ENCODE assay signal across 30 cellular contexts in genomic region chr7:48289661-48290060, GRCh38.
"Had no signal": no experiment of that assay in that cellular context is flagged by ENCODE, and none has a peak within 500 bp of the region (broad histone marks: within the 10 kb centered on the region; RNA-seq: fewer than 3 reads in every experiment).

No MANE protein-coding gene starts in this region.

- H3K9me3 ChIP-seq: adrenal gland, breast epithelium, esophagus muscularis mucosa, gastrocnemius medialis, heart left ventricle had no signal

- H3K27ac ChIP-seq: adrenal gland, breast epithelium, coronary artery, dorsolateral prefrontal cortex, esophagus muscularis mucosa, foreskin keratinocyte, gastrocnemius medialis, heart left ventricle had no signal

- H3K27me3 ChIP-seq: adrenal gland, foreskin keratinocyte, gastrocnemius medialis, heart left ventricle had no signal

- ATAC-seq: activated CD8-positive, alpha-beta memory T cell treated with anti-CD3 and anti-CD28 coated beads, Interleukin-2, amount 10 ng/mL, durations not matched to agents 7 days and 5 days; activated CD8-positive, alpha-beta T cell treated with anti-CD3 and anti-CD28 coated beads, Interleukin-2, amount 10 ng/mL, durations not matched to agents 7 days and 5 days; activated naive CD8-positive, alpha-beta T cell treated with anti-CD3 and anti-CD28 coated beads, Interleukin-2, amount 50 U/mL, for 24 hours; foreskin keratinocyte; gastrocnemius medialis; heart left ventricle; WTC11 had no signal

- H3K36me3 ChIP-seq: adrenal gland, breast epithelium, esophagus muscularis mucosa, gastrocnemius medialis, heart left ventricle had no signal

- H3K4me1 ChIP-seq: adrenal gland, breast epithelium, esophagus muscularis mucosa, foreskin keratinocyte, gastrocnemius medialis, heart left ventricle had no signal

- DNase-seq: activated CD4-positive, alpha-beta memory T cell treated with anti-CD3 and anti-CD28 coated beads for 36 hours; activated CD4-positive, alpha-beta T cell treated with anti-CD3 and anti-CD28 coated beads for 1 hour; activated CD4-positive, alpha-beta T cell treated with anti-CD3 and anti-CD28 coated beads for 4 hours; activated CD4-positive, alpha-beta T cell treated with anti-CD3 and anti-CD28 coated beads, Interleukin-2, amount 50 U/mL, for 1 hour; activated CD8-positive, alpha-beta memory T cell treated with anti-CD3 and anti-CD28 coated beads, Interleukin-2, amount 10 ng/mL, durations not matched to agents 7 days and 5 days; activated CD8-positive, alpha-beta memory T cell treated with anti-CD3 and anti-CD28 coated beads, Interleukin-2, amount 50 U/mL, for 4 hours; activated CD8-positive, alpha-beta T cell treated with anti-CD3 and anti-CD28 coated beads, Interleukin-2, amount 10 ng/mL, durations not matched to agents 7 days and 5 days; activated effector memory CD4-positive, alpha-beta T cell treated with anti-CD3 and anti-CD28 coated beads, Interleukin-2, amount 50 U/mL, for 16 hours; activated naive CD4-positive, alpha-beta T cell treated with anti-CD3 and anti-CD28 coated beads for 36 hours; activated naive CD8-positive, alpha-beta T cell treated with anti-CD3 and anti-CD28 coated beads for 36 hours; activated naive CD8-positive, alpha-beta T cell treated with anti-CD3 and anti-CD28 coated beads, Interleukin-2, amount 50 U/mL, for 24 hours; activated T-cell treated with anti-CD3 and anti-CD28 coated beads, Interleukin-2, amount 50 U/mL, for 1 hour; activated T-cell treated with anti-CD3 and anti-CD28 coated beads, Interleukin-2, amount 50 U/mL, for 48 hours; adrenal gland; amygdala; aorta; dorsolateral prefrontal cortex; effector memory CD4-positive, alpha-beta T cell; endodermal cell; erythroblast; foreskin keratinocyte; gastrocnemius medialis; glutamatergic neuron; heart left ventricle; hippocampal formation; T-helper 2 cell had no signal

- H3K4me3 ChIP-seq: adrenal gland, breast epithelium, coronary artery, dorsolateral prefrontal cortex, esophagus muscularis mucosa, gastrocnemius medialis, heart left ventricle had no signal
